8 cellular contexts compared by ENCODE assay signal in the genomic region with DNA sequence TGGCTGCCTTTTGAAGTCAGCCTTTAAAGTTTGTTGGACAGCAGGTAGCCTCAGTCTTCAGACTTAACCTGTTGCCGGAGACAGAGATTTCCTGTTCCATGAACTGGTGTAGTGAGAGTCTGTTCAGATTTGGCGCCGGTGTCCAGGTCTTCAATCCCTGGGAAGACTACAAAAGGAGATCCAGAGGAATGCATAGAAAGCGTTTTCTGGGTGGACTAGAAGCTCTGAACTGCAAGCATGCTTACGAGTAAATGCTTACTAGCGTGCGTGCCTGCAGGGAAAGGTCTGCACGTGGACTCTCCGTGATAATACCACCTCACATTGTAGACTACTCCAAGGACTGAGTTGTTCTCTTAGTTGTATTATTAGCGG. TPM values are rescaled to one million over a fixed set of nuclear protein-coding genes. Genes with fewer than 3 reads are reported as not detected.
DNase-seq lines count a peak whose midpoint lies in the region; ATAC-seq, FAIRE-seq and TF ChIP-seq lines count a peak whose summit lies in the region.

No MANE protein-coding gene starts in this region.

- no peaks in the 10 kb centered on the region for H3K9me3 ChIP-seq in A673 (ENCODE audit: low read depth, low read length, poor library complexity, severe bottlenecking)
- H3K9me3 ChIP-seq in WERI-Rb-1 (ENCODE audit: severe bottlenecking) = no peaks in the 10 kb centered on the region
- H3K9me3 ChIP-seq in skeletal muscle satellite cell (replicated peaks; ENCODE audit: low read length) = no peaks in the 10 kb centered on the region

- peak overlapping the region; percentile 90 for H3K9ac ChIP-seq in skeletal muscle satellite cell (ENCODE audit: low read depth, low read length)

- intact Hi-C loops in A673 (cut with micrococcal nuclease; ENCODE audit: unreplicated experiment) = no loop called here

- no TSS peak for BruUV-seq in A673 (replicated peaks; lab: Mats Ljungman, UMichigan)

- H3K4me1 ChIP-seq in A673 (ENCODE audit: insufficient read depth, low read length, poor library complexity, severe bottlenecking) = peaks cover 20% of the 10 kb centered on the region
- H3K4me1 ChIP-seq in skeletal muscle satellite cell (ENCODE audit: control insufficient read depth, insufficient read depth, low read length) = peaks cover 21% of the 10 kb centered on the region

- TF ChIP-seq CTCF in A673 (conservative IDR thresholded peaks at IDR 0.05; ENCODE audit: low read depth, low read length) (no peak), WERI-Rb-1 (IDR thresholded peaks at IDR 0.05; ENCODE audit: low read depth, low read length) (no peak)

- H3K27ac ChIP-seq in A673 (ENCODE audit: low read depth, low read length, poor library complexity, severe bottlenecking) (peak overlapping the region; percentile 92), WERI-Rb-1 (peak overlapping the region; percentile 90; the same call in 1 of the 2 replicates)

- no peak for TF ChIP-seq POLR2A in H54 (IDR thresholded peaks at IDR 0.05; ENCODE audit: low read depth, low read length)

- H3K4me3 ChIP-seq in A673 (ENCODE audit: low read depth, low read length, poor library complexity, severe bottlenecking) = peak overlapping the region; percentile 99
- H3K4me3 ChIP-seq in WERI-Rb-1 (ENCODE audit: low read depth, low read length) = peak overlapping the region; percentile 83
- peak overlapping the region; percentile 97 for H3K4me3 ChIP-seq in skeletal muscle satellite cell (ENCODE audit: low read length)

- H3K36me3 ChIP-seq in A673 (ENCODE audit: insufficient read depth, low read length, poor library complexity, severe bottlenecking) = peaks cover 5% of the 10 kb centered on the region
- peaks cover 16% of the 10 kb centered on the region for H3K36me3 ChIP-seq in WERI-Rb-1
- H3K36me3 ChIP-seq in skeletal muscle satellite cell (ENCODE audit: insufficient read depth, low read length) = peaks cover 8% of the 10 kb centered on the region

- no peak for DNase-seq in A673 (ENCODE audit: low spot score)
- peak; percentile 26 for DNase-seq in H54 (ENCODE audit: insufficient read length, low spot score)
- no peak for DNase-seq in WERI-Rb-1
- peak; percentile 20 for DNase-seq in glomerular visceral epithelial cell (ENCODE audit: extremely low spot score)
- no peak for DNase-seq in hypothalamus (lab: John Stamatoyannopoulos, UW)
- no peak for DNase-seq in NCI-H146 (lab: John Stamatoyannopoulos, UW)

- FAIRE-seq in H54 (lab: Jason Lieb, UNC) = no peak

- peak overlapping the region; percentile 89 for H3K4me2 ChIP-seq in skeletal muscle satellite cell (ENCODE audit: low read length)

- CTCF ChIA-PET in A673 (lab: Charles Lee) = interaction anchor here (0.8 kb wide), 1 partner anchor 27 kb away, joined by 4 read pairs; no protein-coding TSS in a partner anchor

- ATAC-seq in GM21526 (IDR thresholded peaks at IDR 0.05; ENCODE audit: low FRiP score, unreplicated experiment) = no peak

- no peaks in the 10 kb centered on the region for H3K27me3 ChIP-seq in A673 (replicated peaks; ENCODE audit: insufficient read depth, low read depth, low read length, poor library complexity)
- no peaks in the 10 kb centered on the region for H3K27me3 ChIP-seq in WERI-Rb-1 (ENCODE audit: insufficient read depth, low read depth, severe bottlenecking)
- no peaks in the 10 kb centered on the region for H3K27me3 ChIP-seq in skeletal muscle satellite cell (ENCODE audit: control insufficient read depth, insufficient read depth, low read length)

- POLR2A ChIA-PET in A673 (lab: Charles Lee; ENCODE audit: low non-redundant PET) = interaction anchor here (0.6 kb wide), 1 partner anchor 1015 kb away, joined by 3 read pairs; no protein-coding TSS in a partner anchor

RNA-seq across cellular contexts. Expression of a gene that starts 0.9 kb away (rescaled TPM):
- total RNA-seq in A673 (2021) = 186 and 197 TPM in 2 replicates
- total RNA-seq in skeletal muscle satellite cell (2012; rRNA removed) = 142 and 162 TPM in 2 replicates

RNA-seq across cellular contexts. Expression of a gene that starts 26.4 kb away (rescaled TPM):
- total RNA-seq in A673 (2021) = 1.8 and 2.0 TPM in 2 replicates
- total RNA-seq in skeletal muscle satellite cell (2012; rRNA removed) = 0.76 and 0.87 TPM in 2 replicates

Comparison
In these comparisons a context has a peak if more than half of its experiments do, and no peak if none do; other contexts are left out.
1. DNase-seq: peak in H54 (single experiment) and glomerular visceral epithelial cell (single experiment); none in A673 (single experiment), WERI-Rb-1 (single experiment), hypothalamus (0 of 51) and NCI-H146 (single experiment).
2. Peak in every context shown above with its lines, with median percentiles within 50 percentile points of each other: H3K4me3 ChIP-seq.